Comparison of ENCODE assay signal across 1 cellular context in genomic region chr6:38163186-38164130, GRCh38.
TF ChIP-seq lines count a peak whose summit lies in the region.

No MANE protein-coding gene starts in this region.

TF ChIP-seq in HCT116, 20 proteins besides CTCF, POLR2A, EP300 and RAD21 (continued from another document):
- no peak for TF ChIP-seq REST (IDR thresholded peaks at IDR 0.05; ENCODE audit: low read depth)
- no peak for TF ChIP-seq EZH2 (IDR thresholded peaks at IDR 0.05)
TF ChIP-seq in HCT116: peak in this region for 0.
